In the genomic region with DNA sequence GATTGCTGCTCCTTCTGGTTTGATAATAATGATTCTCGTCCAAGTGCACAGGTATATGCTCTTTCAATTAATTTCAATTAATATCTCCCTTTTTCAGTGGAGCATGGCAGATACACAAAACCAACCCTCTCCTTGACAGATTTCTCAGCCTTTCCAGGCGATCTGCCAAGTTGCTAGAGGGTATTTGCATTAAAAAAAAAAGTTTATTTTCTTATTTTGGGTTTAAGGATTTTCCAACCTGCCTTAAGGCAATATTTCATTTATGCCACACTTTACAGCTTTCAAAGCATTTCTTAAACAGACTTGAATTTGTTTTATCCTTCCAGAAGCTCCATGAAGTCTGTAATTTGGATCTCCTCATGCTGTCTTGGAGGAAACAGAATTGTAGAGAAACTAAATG, we compare ENCODE assay signal across 9 cellular contexts. TPM values are rescaled to one million over a fixed set of nuclear protein-coding genes. Genes with fewer than 3 reads are reported as not detected.
DNase-seq lines count a peak whose midpoint lies in the region; ATAC-seq, FAIRE-seq and TF ChIP-seq lines count a peak whose summit lies in the region.
"Had no signal": no experiment of that assay in that cellular context is flagged by ENCODE, and none has a peak within 500 bp of the region (broad histone marks: within the 10 kb centered on the region; RNA-seq: fewer than 3 reads in every experiment).

No MANE protein-coding gene starts in this region.

- H3K4me2 ChIP-seq in H1 (ENCODE audit: insufficient read depth in 1 of 2, low read depth in 2 of 2, low read length in 2 of 2) = peak overlapping the region; percentile 73 to 88; a peak in 3 of 4 replicates

- H4K5ac ChIP-seq in H1 (ENCODE audit: insufficient read length, low read depth, low read length) = no peak overlapping the region

- TF ChIP-seq POLR2A in H1 (IDR thresholded peaks at IDR 0.05; ENCODE audit: control extremely low read depth in 1 of 2, low read depth in 2 of 2, low read length in 2 of 2) = no peak

- TF ChIP-seq EP300 in H1 (IDR thresholded peaks at IDR 0.05; ENCODE audit: borderline replicate concordance in 1 of 2, low read depth in 2 of 2, low read length in 2 of 2) = no peak

- H3K9me3 ChIP-seq in NT2/D1 (ENCODE audit: insufficient read depth, low read length) (peaks cover 7% of the 10 kb centered on the region; the same call in 1 of the 2 replicates), H1 (ENCODE audit: insufficient read depth in 2 of 2, low read depth in 1 of 2, low read length in 1 of 2) (no peaks in the 10 kb centered on the region), pancreas (no peaks in the 10 kb centered on the region)

- H3K27ac ChIP-seq in H1 (ENCODE audit: low read depth, low read length) = no peak overlapping the region
- H3K27ac ChIP-seq in pancreas = peak overlapping the region in 3 of 4 donors; percentile 91 to 96 (median 95)

- H4K91ac ChIP-seq in H1 (replicated peaks; ENCODE audit: insufficient read length, low read length) = peak overlapping the region; percentile 34

- peaks cover 2% of the 10 kb centered on the region; the same call in 1 of the 2 replicates for H3K23me2 ChIP-seq in H1 (ENCODE audit: low read depth, low read length)

- no peaks in the 10 kb centered on the region for H4K20me1 ChIP-seq in H1 (replicated peaks in 1 of 2; ENCODE audit: control insufficient read depth in 1 of 2, insufficient read depth in 2 of 2, low read length in 2 of 2)

- H3K56ac ChIP-seq in H1 (replicated peaks; ENCODE audit: insufficient read length, low read depth, low read length) = no peak overlapping the region

- no peak overlapping the region for H2BK12ac ChIP-seq in H1 (ENCODE audit: low read depth, low read length)

- TF ChIP-seq CTCF in H1 (IDR thresholded peaks at IDR 0.05; ENCODE audit: control extremely low read depth in 1 of 3, insufficient read depth in 1 of 3, low read depth in 1 of 3, low read length in 3 of 3) (no peak), pancreas (IDR thresholded peaks at IDR 0.05) (no peak)

- H3K4me3 ChIP-seq in NT2/D1 (ENCODE audit: insufficient read length, low read depth) = no peak overlapping the region
- H3K4me3 ChIP-seq in H1 (ENCODE audit: extremely low read depth in 1 of 4, insufficient read depth in 2 of 4, low read depth in 3 of 4, low read length in 4 of 4) = no peak overlapping the region
- peak overlapping the region in 2 of 4 donors; percentile 50 to 70 for H3K4me3 ChIP-seq in pancreas

- H2BK120ac ChIP-seq in H1 (replicated peaks; ENCODE audit: low read depth, low read length) = no peak overlapping the region

- no peak for FAIRE-seq in H1 (lab: Jason Lieb, UNC)
- no peak for FAIRE-seq in pancreas (lab: Jason Lieb, UNC)

- peak; percentile 96 for DNase-seq in DMS79 treated with DMSO at 0.1 percent for 48 hours (lab: John Stamatoyannopoulos, UW)
- DNase-seq in NT2/D1 (ENCODE audit: low read depth, low spot score) = no peak
- DNase-seq in H1 (ENCODE audit: low read depth in 1 of 2, low spot score in 2 of 2) = no peak
- peak in 1 of 6 donors; percentile 21 for DNase-seq in pancreas
- DNase-seq in A172 (ENCODE audit: low spot score) = no peak
- DNase-seq in left colon = no peak
- DNase-seq in NCI-H1417 (lab: John Stamatoyannopoulos, UW) = no peak
- DNase-seq: nephron progenitor cell had no signal

- H2BK20ac ChIP-seq in H1 (ENCODE audit: low read length) = no peak overlapping the region

- H3K18ac ChIP-seq in H1 (ENCODE audit: extremely low read depth, low read length) = no peak overlapping the region

- H2BK15ac ChIP-seq in H1 (ENCODE audit: low read length) = no peak overlapping the region

- peaks cover 0 to 13% of the 10 kb centered on the region in 2 experiments; a peak in 1 of 4 replicates for H3K79me2 ChIP-seq in H1 (ENCODE audit: control insufficient read depth in 1 of 2, insufficient read depth in 2 of 2, low read length in 2 of 2)

- H3K79me1 ChIP-seq in H1 (ENCODE audit: low read depth, low read length) = no peaks in the 10 kb centered on the region

- no peak overlapping the region for H2AK5ac ChIP-seq in H1 (ENCODE audit: low read depth, low read length)

- H3K36me3 ChIP-seq in NT2/D1 (ENCODE audit: insufficient read depth, insufficient read length, low read length) (peaks cover 11% of the 10 kb centered on the region), H1 (ENCODE audit: control insufficient read depth in 2 of 4, insufficient read depth in 4 of 4, low read length in 3 of 4) (peaks cover 0 to 7% (median 0%) of the 10 kb centered on the region in 4 experiments; a peak in 1 of 8 replicates), pancreas (peaks cover 0 to 3% (median 0%) of the 10 kb centered on the region in 3 donors)

- no peak overlapping the region for H3K14ac ChIP-seq in H1 (ENCODE audit: insufficient read length)

- no peak overlapping the region for H2AFZ ChIP-seq in H1 (ENCODE audit: low read length)

- H3K9ac ChIP-seq in NT2/D1 (ENCODE audit: insufficient read length, low read depth) = peak overlapping the region; percentile 76
- no peak overlapping the region for H3K9ac ChIP-seq in H1 (replicated peaks in 1 of 4; ENCODE audit: extremely low read depth in 1 of 4, low read depth in 3 of 4, low read length in 3 of 4)

- whole genome bisulfite sequencing in H1 (ENCODE audit: extremely low coverage in 1 of 2, insufficient coverage in 1 of 2, insufficient read length in 1 of 2, insufficient replicate concordance in 2 of 2, low coverage in 1 of 2, low lambda C conversion rate in 2 of 2, missing lambda C conversion rate in 1 of 2), 2 experiments = 93% methylated on average over 2 of the region's 2 CpGs; no CpG with 5 or more reads in 1 of the 2 experiments
- WGBS in pancreas, 2 donors = 21 to 25% methylated on average over 2 of the region's 2 CpGs

- H2BK5ac ChIP-seq in H1 (ENCODE audit: low read depth, low read length) = no peak overlapping the region

- intact Hi-C loops in pancreas (cut with DNase I) (no loop called here), left colon (cut with DNase I, micrococcal nuclease) (no loop called here)

- H3K27me3 ChIP-seq in NT2/D1 (ENCODE audit: insufficient read depth, insufficient read length) (no peaks in the 10 kb centered on the region), H1 (replicated peaks in 1 of 4; ENCODE audit: control insufficient read depth in 3 of 4, extremely low read depth in 1 of 4, insufficient read depth in 3 of 4, low read length in 3 of 4) (no peaks in the 10 kb centered on the region), pancreas (no peaks in the 10 kb centered on the region)

- TF ChIP-seq RAD21 in H1 (IDR thresholded peaks at IDR 0.05 in 1 of 2, conservative IDR thresholded peaks at IDR 0.05 in 1 of 2; ENCODE audit: low read depth in 2 of 2, low read length in 2 of 2) = no peak

- H3K4ac ChIP-seq in H1 (replicated peaks; ENCODE audit: insufficient read length, low read depth, low read length) = no peak overlapping the region

- no peak overlapping the region for H4K8ac ChIP-seq in H1 (ENCODE audit: extremely low read depth, insufficient read depth, low read length)

- ATAC-seq in pancreas (no peak), GM19023 (IDR thresholded peaks at IDR 0.05; ENCODE audit: unreplicated experiment) (no peak), left colon (no peak)

- H3K23ac ChIP-seq in H1 (ENCODE audit: insufficient read length) = no peak overlapping the region

- CTCF ChIA-PET in H1 (lab: Charles Lee; ENCODE audit: partially characterized antibody) = interaction anchor here (1.3 to 4.3 kb wide), 4 partner anchors 23 to 214 kb away, joined by 3 to 34 read pairs (median 6); no protein-coding TSS in a partner anchor

- peaks cover 2% of the 10 kb centered on the region for H3K4me1 ChIP-seq in NT2/D1 (ENCODE audit: insufficient read depth, insufficient read length)
- peaks cover 12 to 32% (median 19%) of the 10 kb centered on the region in 4 experiments for H3K4me1 ChIP-seq in H1 (replicated peaks in 1 of 4; ENCODE audit: control insufficient read depth in 3 of 4, insufficient read depth in 4 of 4, low read length in 3 of 4)
- H3K4me1 ChIP-seq in pancreas = peaks cover 5 to 24% (median 5%) of the 10 kb centered on the region in 3 donors

- POLR2A ChIA-PET in H1 (lab: Charles Lee; ENCODE audit: partially characterized antibody) = interaction anchor here (1.5 to 3.3 kb wide), 4 partner anchors 8 to 55 kb away, joined by 5 to 24 read pairs (median 13); a partner anchor contains a TSS

TF ChIP-seq in H1, 55 proteins besides CTCF, POLR2A, EP300 and RAD21 (continues in another document):
- TF ChIP-seq FOSL1 (IDR thresholded peaks at IDR 0.05; ENCODE audit: insufficient read depth, low read depth, low read length) (no peak), TCF12 (IDR thresholded peaks at IDR 0.05; ENCODE audit: low read depth, low read length) (no peak), CTBP2 (IDR thresholded peaks at IDR 0.05; ENCODE audit: borderline replicate concordance, insufficient read depth, insufficient read length, low read length) (no peak), SP4 (IDR thresholded peaks at IDR 0.05; ENCODE audit: low read length) (no peak), TAF7 (optimal IDR thresholded peaks at IDR 0.05; ENCODE audit: borderline replicate concordance, low read depth, low read length) (no peak)

RNA-seq across cellular contexts. Expression of a gene that starts 2.1 kb away (rescaled TPM):
- total RNA-seq in H1 (2021; fragmentation: NEBNext Ultra II Directional; extraction: Animal tissue kit (Norgen Biotek cat#: 25700)) = 27.7 and 31.8 TPM in 2 replicates
- polyA plus RNA-seq in H1 (2011; rRNA removed) = 24.6 and 24.9 TPM in 2 replicates
- polyA plus RNA-seq in H1 (2011; cell fraction: cytosol; rRNA removed) = 32.1 TPM
- 84.2 TPM for polyA plus RNA-seq in H1 (2011; cell fraction: nucleus; rRNA removed)
- 24.5 to 36.7 TPM (median 30.5 TPM) in 4 replicates for polyA plus RNA-seq in H1 (2012, experiment 1 of 2)
- polyA plus RNA-seq in H1 (2012, experiment 2 of 2) = 22.5 TPM
- polyA plus RNA-seq in H1 (2013, experiment 1 of 2) = 28.4 TPM
- 25.3 TPM for polyA plus RNA-seq in H1 (2013, experiment 2 of 2)
- 51.0 and 58.0 TPM in 2 replicates for polyA minus RNA-seq in H1 (2011; rRNA and poly(A)+ RNA removed)
- 31.0 TPM for polyA minus RNA-seq in H1 (2011; cell fraction: cytosol; rRNA and poly(A)+ RNA removed)
- 60.7 TPM for polyA minus RNA-seq in H1 (2011; cell fraction: nucleus; rRNA and poly(A)+ RNA removed)
- 10 to 100 TPM; 11.9 to 43.4 (median 21.4) TPM for total RNA-seq in pancreas
- polyA plus RNA-seq in pancreas = 10 to 100 TPM; 24.9 to 31.9 TPM
- 28.7 and 31.7 TPM in 2 replicates for total RNA-seq in A172 (2014; rRNA removed; shearing (Covaris generic))
- total RNA-seq in left colon = 100 to 1,000 TPM in 1 of 2 donors, 10 to 100 TPM in 1; 98.7 to 107 TPM

RNA-seq across cellular contexts. Expression of a gene that starts 55.5 kb away (rescaled TPM):
- total RNA-seq in H1 (2021; fragmentation: NEBNext Ultra II Directional; extraction: Animal tissue kit (Norgen Biotek cat#: 25700)) = 3.1 and 3.2 TPM in 2 replicates
- polyA plus RNA-seq in H1 (2011; rRNA removed) = 0.85 and 0.93 TPM in 2 replicates
- polyA plus RNA-seq in H1 (2011; cell fraction: cytosol; rRNA removed) = 1.4 TPM
- polyA plus RNA-seq in H1 (2011; cell fraction: nucleus; rRNA removed) = 1.3 TPM
- polyA plus RNA-seq in H1 (2012, experiment 1 of 2) = 1.2 to 2.0 TPM (median 1.4 TPM) in 4 replicates
- 0.10 TPM for polyA plus RNA-seq in H1 (2012, experiment 2 of 2)
- 1.9 TPM for polyA plus RNA-seq in H1 (2013, experiment 1 of 2)
- polyA plus RNA-seq in H1 (2013, experiment 2 of 2) = 1.5 TPM
- polyA minus RNA-seq in H1 (2011; rRNA and poly(A)+ RNA removed) = 2.7 TPM in 2 replicates
- 1.8 TPM for polyA minus RNA-seq in H1 (2011; cell fraction: cytosol; rRNA and poly(A)+ RNA removed)
- polyA minus RNA-seq in H1 (2011; cell fraction: nucleus; rRNA and poly(A)+ RNA removed) = 4.1 TPM
- total RNA-seq in pancreas = 1 to 10 TPM; 2.5 to 3.5 (median 3.2) TPM
- polyA plus RNA-seq in pancreas = 1 to 10 TPM in 1 of 2 donors, under 1 TPM in 1; 0.95 to 1.1 TPM
- 5.8 and 8.8 TPM in 2 replicates for total RNA-seq in A172 (2014; rRNA removed; shearing (Covaris generic))
- total RNA-seq in left colon = 10 to 100 TPM; 22.1 to 23.3 TPM
